8 cellular contexts compared by ENCODE assay signal in the genomic region with DNA sequence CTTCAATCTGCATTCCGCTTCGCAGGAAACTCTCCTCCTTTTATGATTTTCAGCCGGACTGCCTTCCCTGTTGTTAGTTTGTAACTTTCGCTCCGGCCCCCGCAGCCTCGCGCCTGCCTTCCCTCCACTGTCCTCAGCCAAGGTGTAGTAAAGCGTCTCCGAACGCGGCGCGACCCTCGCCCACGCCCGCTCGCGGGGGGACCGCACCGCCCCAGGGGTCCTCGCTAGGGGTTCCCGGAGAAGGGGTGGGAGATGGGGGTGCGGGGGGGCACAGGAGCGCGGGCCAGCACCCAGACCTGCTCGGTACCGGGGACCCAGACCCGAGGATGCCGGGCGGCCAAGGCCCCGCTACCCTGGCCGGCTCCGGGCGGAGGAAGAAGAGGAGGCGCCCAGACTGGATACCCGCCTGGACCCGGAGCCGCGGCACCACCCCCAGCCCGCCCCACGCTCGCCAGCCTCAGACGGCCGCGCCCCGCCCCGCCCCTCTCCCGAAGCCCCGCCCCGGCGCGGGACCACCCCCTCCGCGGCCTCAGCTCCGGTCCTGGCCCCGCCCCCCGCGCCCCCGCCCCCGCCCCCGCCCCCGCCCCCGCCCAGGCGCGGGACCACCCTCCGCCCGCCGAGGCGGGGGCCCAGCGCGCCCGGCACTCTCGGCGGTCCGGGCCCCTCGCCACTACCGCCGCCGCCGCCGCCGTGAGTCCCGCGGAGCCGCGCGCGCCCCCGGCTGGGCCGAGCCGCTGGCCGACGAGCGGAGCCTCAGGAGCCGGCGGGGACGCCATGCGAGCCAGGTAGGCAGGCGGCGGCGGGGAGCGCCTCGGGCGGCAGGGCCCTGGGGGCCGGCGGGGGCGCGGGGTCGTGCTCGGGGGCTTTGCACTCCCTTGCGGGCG. TPM values are rescaled to one million over a fixed set of nuclear protein-coding genes. Genes with fewer than 3 reads are reported as not detected.
DNase-seq lines count a peak whose midpoint lies in the region; ATAC-seq and TF ChIP-seq lines count a peak whose summit lies in the region.

A gene with protein sequence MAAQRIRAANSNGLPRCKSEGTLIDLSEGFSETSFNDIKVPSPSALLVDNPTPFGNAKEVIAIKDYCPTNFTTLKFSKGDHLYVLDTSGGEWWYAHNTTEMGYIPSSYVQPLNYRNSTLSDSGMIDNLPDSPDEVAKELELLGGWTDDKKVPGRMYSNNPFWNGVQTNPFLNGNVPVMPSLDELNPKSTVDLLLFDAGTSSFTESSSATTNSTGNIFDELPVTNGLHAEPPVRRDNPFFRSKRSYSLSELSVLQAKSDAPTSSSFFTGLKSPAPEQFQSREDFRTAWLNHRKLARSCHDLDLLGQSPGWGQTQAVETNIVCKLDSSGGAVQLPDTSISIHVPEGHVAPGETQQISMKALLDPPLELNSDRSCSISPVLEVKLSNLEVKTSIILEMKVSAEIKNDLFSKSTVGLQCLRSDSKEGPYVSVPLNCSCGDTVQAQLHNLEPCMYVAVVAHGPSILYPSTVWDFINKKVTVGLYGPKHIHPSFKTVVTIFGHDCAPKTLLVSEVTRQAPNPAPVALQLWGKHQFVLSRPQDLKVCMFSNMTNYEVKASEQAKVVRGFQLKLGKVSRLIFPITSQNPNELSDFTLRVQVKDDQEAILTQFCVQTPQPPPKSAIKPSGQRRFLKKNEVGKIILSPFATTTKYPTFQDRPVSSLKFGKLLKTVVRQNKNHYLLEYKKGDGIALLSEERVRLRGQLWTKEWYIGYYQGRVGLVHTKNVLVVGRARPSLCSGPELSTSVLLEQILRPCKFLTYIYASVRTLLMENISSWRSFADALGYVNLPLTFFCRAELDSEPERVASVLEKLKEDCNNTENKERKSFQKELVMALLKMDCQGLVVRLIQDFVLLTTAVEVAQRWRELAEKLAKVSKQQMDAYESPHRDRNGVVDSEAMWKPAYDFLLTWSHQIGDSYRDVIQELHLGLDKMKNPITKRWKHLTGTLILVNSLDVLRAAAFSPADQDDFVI (plus strand): TSS at position 632 of the 884 bp plus-strand sequence. CDS start 82,986 bp downstream, outside the sequence.

- no peaks in the 10 kb centered on the region for H3K9me3 Mint-ChIP-seq in H9
- H3K9me3 Mint-ChIP-seq in brain, result peaks cover 0 to 5% (median 3%) of the 10 kb centered on the region in 5 experiments

- peak within 1 kb of the TSS; percentile 88 to 89 for H3K4me3 Mint-ChIP-seq in H9
- H3K4me3 Mint-ChIP-seq in brain, result peak within 1 kb of the TSS; percentile 90 to 97 (median 95)

- peak within 1 kb of the TSS; percentile 55 to 91 (median 86); a peak in 3 of 7 replicates for H3K27ac Mint-ChIP-seq in H9
- H3K27ac Mint-ChIP-seq in brain, result peak within 1 kb of the TSS; percentile 91 to 98 (median 97)

- peaks cover 32% of the 10 kb centered on the region for H3K23me2 ChIP-seq in H9 (ENCODE audit: insufficient read length, low read depth, low read length, poor library complexity, severe bottlenecking)

- ATAC-seq in HG03159 (IDR thresholded peaks at IDR 0.05; ENCODE audit: unreplicated experiment), result no peak

- no peaks in the 10 kb centered on the region for H3K79me1 ChIP-seq in H9 (ENCODE audit: insufficient read depth, low read depth, low read length, poor library complexity, severe bottlenecking)

- no peaks in the 10 kb centered on the region for H3K9me3 ChIP-seq in H9 (ENCODE audit: control insufficient read depth, low read depth, low read length)

- H4K91ac ChIP-seq in H9 (ENCODE audit: insufficient read length, low read depth, low read length), result no peak within 1 kb of the TSS

- H3K18ac ChIP-seq in H9 (ENCODE audit: insufficient read length, low read depth, low read length), result peak within 1 kb of the TSS; percentile 13

- H3K4ac ChIP-seq in H9 (ENCODE audit: low read depth, low read length), result no peak within 1 kb of the TSS

- no peak within 1 kb of the TSS for H3K23ac ChIP-seq in H9 (ENCODE audit: insufficient read length, low read depth, low read length)

- H2BK5ac ChIP-seq in H9 (ENCODE audit: insufficient read length, low read length), result no peak within 1 kb of the TSS

- WGBS in H9 (ENCODE audit: extremely low coverage, insufficient read length, low lambda C conversion rate), result no CpG with 5 or more reads among the region's 113 CpGs

- H2AK5ac ChIP-seq in H9 (ENCODE audit: insufficient read length, low read length), result no peak within 1 kb of the TSS

- peak; percentile 84 for DNase-seq in 8988T
- peak; percentile 89 for DNase-seq in H9
- DNase-seq in RKO (ENCODE audit: low spot score), result peak; percentile 53
- peak in 44 of 51 donors; percentile 44 to 92 (median 80) for DNase-seq in hypothalamus (lab: John Stamatoyannopoulos, UW)
- peak; percentile 30 for DNase-seq in pulmonary artery endothelial cell (ENCODE audit: low read depth, low spot score)
- no peak for DNase-seq in Kasumi-1 (lab: John Stamatoyannopoulos, UW)

- no peak within 1 kb of the TSS for H2BK120ac ChIP-seq in H9 (ENCODE audit: low read depth, low read length, poor library complexity, severe bottlenecking)

- H4K5ac ChIP-seq in H9 (ENCODE audit: insufficient read length, low read depth, low read length), result no peak within 1 kb of the TSS

- H2BK12ac ChIP-seq in H9 (ENCODE audit: insufficient read length, low read depth, low read length), result no peak within 1 kb of the TSS

- H2BK20ac ChIP-seq in H9 (ENCODE audit: low read depth, low read length, poor library complexity, severe bottlenecking), result no peak within 1 kb of the TSS

- no peak within 1 kb of the TSS for H4K8ac ChIP-seq in H9 (replicated peaks; ENCODE audit: insufficient read length, low read depth, low read length)

- H3K4me1 Mint-ChIP-seq in H9, result peaks cover 46 to 49% of the 10 kb centered on the region in 2 experiments
- H3K4me1 Mint-ChIP-seq in brain, result peaks cover 60% of the 10 kb centered on the region

- H3K56ac ChIP-seq in H9 (ENCODE audit: insufficient read length, low read depth, low read length), result no peak within 1 kb of the TSS

- H2AFZ ChIP-seq in H9 (ENCODE audit: low read length), result no peak within 1 kb of the TSS

- no peaks in the 10 kb centered on the region for H4K20me1 ChIP-seq in H9 (ENCODE audit: control insufficient read depth, insufficient read depth, insufficient read length)

- no peak within 1 kb of the TSS for H3K27ac ChIP-seq in H9 (ENCODE audit: insufficient read length, low read depth, low read length)

- TF ChIP-seq CTCF in H9 (conservative IDR thresholded peaks at IDR 0.05) (no peak), brain (conservative IDR thresholded peaks at IDR 0.05) (no peak)

- H3K4me1 ChIP-seq in H9 (ENCODE audit: insufficient read depth, low read length), result peaks cover 14% of the 10 kb centered on the region

- H3K27me3 Mint-ChIP-seq in H9 (ENCODE audit: low read depth) (peaks cover 28% of the 10 kb centered on the region), brain (peaks cover 13% of the 10 kb centered on the region)

- peaks cover 0 to 16% (median 10%) of the 10 kb centered on the region in 3 experiments; a peak in 4 of 7 replicates for H3K36me3 Mint-ChIP-seq in H9 (ENCODE audit: insufficient read depth in 1 of 3, low read depth in 3 of 3)
- H3K36me3 Mint-ChIP-seq in brain, result peaks cover 12% of the 10 kb centered on the region

- peaks cover 14% of the 10 kb centered on the region; the same call in 1 of the 2 replicates for H3K79me2 ChIP-seq in H9 (ENCODE audit: insufficient read depth, low read length)

- H3T11ph ChIP-seq in H9 (ENCODE audit: low read length), result no peak within 1 kb of the TSS

- H3K14ac ChIP-seq in H9 (ENCODE audit: insufficient read depth, low read length), result peak within 1 kb of the TSS; percentile 54; the same call in 1 of the 2 replicates

- H3K27me3 ChIP-seq in H9 (ENCODE audit: insufficient read depth, low read length), result no peaks in the 10 kb centered on the region; the same call in 1 of the 2 replicates

- peak within 1 kb of the TSS; percentile 49 for H3K9ac ChIP-seq in H9 (ENCODE audit: extremely low read depth, insufficient read length, low read length)

- H2BK15ac ChIP-seq in H9 (ENCODE audit: low read depth, low read length), result no peak within 1 kb of the TSS

- peak within 1 kb of the TSS; percentile 87 for H3K4me2 ChIP-seq in H9 (ENCODE audit: insufficient read depth, insufficient read length, low read length)

RNA-seq across cellular contexts. Expression of the gene that starts here (rescaled TPM):
- total RNA-seq in H9 (2021), result 88.5 and 93.8 TPM in 2 replicates
- polyA plus RNA-seq in brain (ENCODE audit: insufficient read depth, low read depth, low replicate concordance), result 78.4 TPM
- total RNA-seq in pulmonary artery endothelial cell, result 47.7 and 56.5 TPM in 2 replicates

Comparison
In these comparisons a context has a peak if more than half of its experiments do, and no peak if none do; other contexts are left out.
1. DNase-seq: peak in 8988T (single experiment), H9 (single experiment), RKO (single experiment), hypothalamus (44 of 51) and pulmonary artery endothelial cell (single experiment); none in Kasumi-1 (0 of 2).